Comparison of ENCODE assay signal across 1 cellular context in genomic region chr17:9144502-9145233, GRCh38.
TF ChIP-seq lines count a peak whose summit lies in the region.

No MANE protein-coding gene starts in this region.

TF ChIP-seq in HEK293, 187 proteins besides CTCF, POLR2A, EP300 and RAD21 (continued from another document):
- TF ChIP-seq, protein P1, sequence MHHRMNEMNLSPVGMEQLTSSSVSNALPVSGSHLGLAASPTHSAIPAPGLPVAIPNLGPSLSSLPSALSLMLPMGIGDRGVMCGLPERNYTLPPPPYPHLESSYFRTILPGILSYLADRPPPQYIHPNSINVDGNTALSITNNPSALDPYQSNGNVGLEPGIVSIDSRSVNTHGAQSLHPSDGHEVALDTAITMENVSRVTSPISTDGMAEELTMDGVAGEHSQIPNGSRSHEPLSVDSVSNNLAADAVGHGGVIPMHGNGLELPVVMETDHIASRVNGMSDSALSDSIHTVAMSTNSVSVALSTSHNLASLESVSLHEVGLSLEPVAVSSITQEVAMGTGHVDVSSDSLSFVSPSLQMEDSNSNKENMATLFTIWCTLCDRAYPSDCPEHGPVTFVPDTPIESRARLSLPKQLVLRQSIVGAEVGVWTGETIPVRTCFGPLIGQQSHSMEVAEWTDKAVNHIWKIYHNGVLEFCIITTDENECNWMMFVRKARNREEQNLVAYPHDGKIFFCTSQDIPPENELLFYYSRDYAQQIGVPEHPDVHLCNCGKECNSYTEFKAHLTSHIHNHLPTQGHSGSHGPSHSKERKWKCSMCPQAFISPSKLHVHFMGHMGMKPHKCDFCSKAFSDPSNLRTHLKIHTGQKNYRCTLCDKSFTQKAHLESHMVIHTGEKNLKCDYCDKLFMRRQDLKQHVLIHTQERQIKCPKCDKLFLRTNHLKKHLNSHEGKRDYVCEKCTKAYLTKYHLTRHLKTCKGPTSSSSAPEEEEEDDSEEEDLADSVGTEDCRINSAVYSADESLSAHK (tag by site-specific recombination; IDR thresholded peaks at IDR 0.05): peak; percentile 46; the same call in 1 of the 2 replicates
- TF ChIP-seq ZNF626 (tag by site-specific recombination; IDR thresholded peaks at IDR 0.05) (no peak), ZNF202 (tag by site-specific recombination; IDR thresholded peaks at IDR 0.05; ENCODE audit: borderline replicate concordance) (no peak), GLIS2 (tag by site-specific recombination; IDR thresholded peaks at IDR 0.05) (peak; percentile 88), ZSCAN18 (tag by site-specific recombination; IDR thresholded peaks at IDR 0.05) (no peak), ZBTB8A (tag by site-specific recombination; IDR thresholded peaks at IDR 0.05) (peak; percentile 68; the same call in 1 of the 2 replicates), KLF17 (tag by site-specific recombination; IDR thresholded peaks at IDR 0.05) (peak; percentile 65), ZNF621 (tag by site-specific recombination; IDR thresholded peaks at IDR 0.05) (no peak), ZNF514 (tag by site-specific recombination; IDR thresholded peaks at IDR 0.05) (no peak), SP7 (tag by site-specific recombination; IDR thresholded peaks at IDR 0.05) (peak; percentile 81), TRIM28 (IDR thresholded peaks at IDR 0.05; ENCODE audit: borderline replicate concordance, low read length) (peak; percentile 58), ZSCAN30 (tag by site-specific recombination; IDR thresholded peaks at IDR 0.05) (0 out of 2 replicates have a peak, but pooled peaks have one; percentile 2), ZNF335 (tag by site-specific recombination; conservative IDR thresholded peaks at IDR 0.05) (peak; percentile 65; the same call in 1 of the 2 replicates), GLIS1 (tag by site-specific recombination; IDR thresholded peaks at IDR 0.05) (peak; percentile 100), KLF1 (tag by site-specific recombination; IDR thresholded peaks at IDR 0.05) (peak; percentile 63), FEZF1 (tag by site-specific recombination; IDR thresholded peaks at IDR 0.05) (peak; percentile 95), ZFP69B (tag by site-specific recombination; IDR thresholded peaks at IDR 0.05) (peak; percentile 75), ZBTB20 (tag by site-specific recombination; IDR thresholded peaks at IDR 0.05) (peak; percentile 76), ZNF366 (tag by site-specific recombination; conservative IDR thresholded peaks at IDR 0.05) (peak; percentile 64), ZIC2 (tag by site-specific recombination; IDR thresholded peaks at IDR 0.05) (peak; percentile 99), ZNF768 (tag by site-specific recombination; IDR thresholded peaks at IDR 0.05) (no peak), KLF7 (tag by site-specific recombination; IDR thresholded peaks at IDR 0.05; ENCODE audit: borderline replicate concordance) (no peak), SETDB1 (IDR thresholded peaks at IDR 0.05; ENCODE audit: insufficient read length, low read length) (peak; percentile 25), ZBTB48 (tag by site-specific recombination; IDR thresholded peaks at IDR 0.05) (0 out of 2 replicates have a peak, but pooled peaks have one; percentile 13), ZNF600 (tag by site-specific recombination; IDR thresholded peaks at IDR 0.05) (peak; percentile 37; the same call in 1 of the 2 replicates), KLF16 (tag by site-specific recombination; IDR thresholded peaks at IDR 0.05) (0 out of 2 replicates have a peak, but pooled peaks have one; percentile 8), ZNF610 (tag by site-specific recombination; IDR thresholded peaks at IDR 0.05; ENCODE audit: borderline replicate concordance) (0 out of 2 replicates have a peak, but pooled peaks have one; percentile 20), PRDM6 (tag by site-specific recombination; IDR thresholded peaks at IDR 0.05) (peak; percentile 46; the same call in 1 of the 2 replicates)
- TF ChIP-seq, protein P2, sequence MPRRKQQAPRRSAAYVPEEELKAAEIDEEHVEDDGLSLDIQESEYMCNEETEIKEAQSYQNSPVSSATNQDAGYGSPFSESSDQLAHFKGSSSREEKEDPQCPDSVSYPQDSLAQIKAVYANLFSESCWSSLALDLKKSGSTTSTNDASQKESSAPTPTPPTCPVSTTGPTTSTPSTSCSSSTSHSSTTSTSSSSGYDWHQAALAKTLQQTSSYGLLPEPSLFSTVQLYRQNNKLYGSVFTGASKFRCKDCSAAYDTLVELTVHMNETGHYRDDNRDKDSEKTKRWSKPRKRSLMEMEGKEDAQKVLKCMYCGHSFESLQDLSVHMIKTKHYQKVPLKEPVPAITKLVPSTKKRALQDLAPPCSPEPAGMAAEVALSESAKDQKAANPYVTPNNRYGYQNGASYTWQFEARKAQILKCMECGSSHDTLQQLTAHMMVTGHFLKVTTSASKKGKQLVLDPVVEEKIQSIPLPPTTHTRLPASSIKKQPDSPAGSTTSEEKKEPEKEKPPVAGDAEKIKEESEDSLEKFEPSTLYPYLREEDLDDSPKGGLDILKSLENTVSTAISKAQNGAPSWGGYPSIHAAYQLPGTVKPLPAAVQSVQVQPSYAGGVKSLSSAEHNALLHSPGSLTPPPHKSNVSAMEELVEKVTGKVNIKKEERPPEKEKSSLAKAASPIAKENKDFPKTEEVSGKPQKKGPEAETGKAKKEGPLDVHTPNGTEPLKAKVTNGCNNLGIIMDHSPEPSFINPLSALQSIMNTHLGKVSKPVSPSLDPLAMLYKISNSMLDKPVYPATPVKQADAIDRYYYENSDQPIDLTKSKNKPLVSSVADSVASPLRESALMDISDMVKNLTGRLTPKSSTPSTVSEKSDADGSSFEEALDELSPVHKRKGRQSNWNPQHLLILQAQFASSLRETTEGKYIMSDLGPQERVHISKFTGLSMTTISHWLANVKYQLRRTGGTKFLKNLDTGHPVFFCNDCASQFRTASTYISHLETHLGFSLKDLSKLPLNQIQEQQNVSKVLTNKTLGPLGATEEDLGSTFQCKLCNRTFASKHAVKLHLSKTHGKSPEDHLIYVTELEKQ (tag by site-specific recombination; IDR thresholded peaks at IDR 0.05; ENCODE audit: borderline replicate concordance): 0 out of 2 replicates have a peak, but pooled peaks have one; percentile 16
- TF ChIP-seq, protein P3, sequence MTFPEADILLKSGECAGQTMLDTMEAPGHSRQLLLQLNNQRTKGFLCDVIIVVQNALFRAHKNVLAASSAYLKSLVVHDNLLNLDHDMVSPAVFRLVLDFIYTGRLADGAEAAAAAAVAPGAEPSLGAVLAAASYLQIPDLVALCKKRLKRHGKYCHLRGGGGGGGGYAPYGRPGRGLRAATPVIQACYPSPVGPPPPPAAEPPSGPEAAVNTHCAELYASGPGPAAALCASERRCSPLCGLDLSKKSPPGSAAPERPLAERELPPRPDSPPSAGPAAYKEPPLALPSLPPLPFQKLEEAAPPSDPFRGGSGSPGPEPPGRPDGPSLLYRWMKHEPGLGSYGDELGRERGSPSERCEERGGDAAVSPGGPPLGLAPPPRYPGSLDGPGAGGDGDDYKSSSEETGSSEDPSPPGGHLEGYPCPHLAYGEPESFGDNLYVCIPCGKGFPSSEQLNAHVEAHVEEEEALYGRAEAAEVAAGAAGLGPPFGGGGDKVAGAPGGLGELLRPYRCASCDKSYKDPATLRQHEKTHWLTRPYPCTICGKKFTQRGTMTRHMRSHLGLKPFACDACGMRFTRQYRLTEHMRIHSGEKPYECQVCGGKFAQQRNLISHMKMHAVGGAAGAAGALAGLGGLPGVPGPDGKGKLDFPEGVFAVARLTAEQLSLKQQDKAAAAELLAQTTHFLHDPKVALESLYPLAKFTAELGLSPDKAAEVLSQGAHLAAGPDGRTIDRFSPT (tag by site-specific recombination; IDR thresholded peaks at IDR 0.05): peak; percentile 51; the same call in 1 of the 2 replicates
- TF ChIP-seq, protein P4, sequence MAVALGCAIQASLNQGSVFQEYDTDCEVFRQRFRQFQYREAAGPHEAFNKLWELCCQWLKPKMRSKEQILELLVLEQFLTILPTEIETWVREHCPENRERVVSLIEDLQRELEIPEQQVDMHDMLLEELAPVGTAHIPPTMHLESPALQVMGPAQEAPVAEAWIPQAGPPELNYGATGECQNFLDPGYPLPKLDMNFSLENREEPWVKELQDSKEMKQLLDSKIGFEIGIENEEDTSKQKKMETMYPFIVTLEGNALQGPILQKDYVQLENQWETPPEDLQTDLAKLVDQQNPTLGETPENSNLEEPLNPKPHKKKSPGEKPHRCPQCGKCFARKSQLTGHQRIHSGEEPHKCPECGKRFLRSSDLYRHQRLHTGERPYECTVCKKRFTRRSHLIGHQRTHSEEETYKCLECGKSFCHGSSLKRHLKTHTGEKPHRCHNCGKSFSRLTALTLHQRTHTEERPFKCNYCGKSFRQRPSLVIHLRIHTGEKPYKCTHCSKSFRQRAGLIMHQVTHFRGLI (tag by site-specific recombination; IDR thresholded peaks at IDR 0.05): no peak
- TF ChIP-seq, protein P5, sequence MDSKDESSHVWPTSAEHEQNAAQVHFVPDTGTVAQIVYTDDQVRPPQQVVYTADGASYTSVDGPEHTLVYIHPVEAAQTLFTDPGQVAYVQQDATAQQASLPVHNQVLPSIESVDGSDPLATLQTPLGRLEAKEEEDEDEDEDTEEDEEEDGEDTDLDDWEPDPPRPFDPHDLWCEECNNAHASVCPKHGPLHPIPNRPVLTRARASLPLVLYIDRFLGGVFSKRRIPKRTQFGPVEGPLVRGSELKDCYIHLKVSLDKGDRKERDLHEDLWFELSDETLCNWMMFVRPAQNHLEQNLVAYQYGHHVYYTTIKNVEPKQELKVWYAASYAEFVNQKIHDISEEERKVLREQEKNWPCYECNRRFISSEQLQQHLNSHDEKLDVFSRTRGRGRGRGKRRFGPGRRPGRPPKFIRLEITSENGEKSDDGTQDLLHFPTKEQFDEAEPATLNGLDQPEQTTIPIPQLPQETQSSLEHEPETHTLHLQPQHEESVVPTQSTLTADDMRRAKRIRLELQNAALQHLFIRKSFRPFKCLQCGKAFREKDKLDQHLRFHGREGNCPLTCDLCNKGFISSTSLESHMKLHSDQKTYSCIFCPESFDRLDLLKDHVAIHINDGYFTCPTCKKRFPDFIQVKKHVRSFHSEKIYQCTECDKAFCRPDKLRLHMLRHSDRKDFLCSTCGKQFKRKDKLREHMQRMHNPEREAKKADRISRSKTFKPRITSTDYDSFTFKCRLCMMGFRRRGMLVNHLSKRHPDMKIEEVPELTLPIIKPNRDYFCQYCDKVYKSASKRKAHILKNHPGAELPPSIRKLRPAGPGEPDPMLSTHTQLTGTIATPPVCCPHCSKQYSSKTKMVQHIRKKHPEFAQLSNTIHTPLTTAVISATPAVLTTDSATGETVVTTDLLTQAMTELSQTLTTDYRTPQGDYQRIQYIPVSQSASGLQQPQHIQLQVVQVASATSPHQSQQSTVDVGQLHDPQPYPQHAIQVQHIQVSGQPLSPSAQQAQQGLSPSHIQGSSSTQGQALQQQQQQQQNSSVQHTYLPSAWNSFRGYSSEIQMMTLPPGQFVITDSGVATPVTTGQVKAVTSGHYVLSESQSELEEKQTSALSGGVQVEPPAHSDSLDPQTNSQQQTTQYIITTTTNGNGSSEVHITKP (tag by site-specific recombination; IDR thresholded peaks at IDR 0.05): 0 out of 2 replicates have a peak, but pooled peaks have one; percentile 15
TF ChIP-seq in HEK293: peak in this region for 32.
